In genomic region chr3:12758025-12758830, GRCh38 we compare ENCODE assay signal across 10 cellular contexts. TPM values are rescaled to one million over a fixed set of nuclear protein-coding genes. Genes with fewer than 3 reads are reported as not detected.
DNase-seq lines count a peak whose midpoint lies in the region; ATAC-seq, FAIRE-seq and TF ChIP-seq lines count a peak whose summit lies in the region.
"Had no signal": no experiment of that assay in that cellular context is flagged by ENCODE, and none has a peak within 500 bp of the region (broad histone marks: within the 10 kb centered on the region; RNA-seq: fewer than 3 reads in every experiment).

No MANE protein-coding gene starts in this region.

- peak; percentile 81 for FAIRE-seq in GM18507 (lab: Jason Lieb, UNC)

- H3K27ac Mint-ChIP-seq in stimulated activated effector memory CD8-positive, alpha-beta T cell treated with anti-CD3 and anti-CD28 coated beads, Interleukin-12 subunit alpha, Interleukin-12 subunit beta, amount 100 ng/mL, for 72 hours = peak overlapping the region; percentile 61

- H3K36me3 ChIP-seq in heart right ventricle = no peaks in the 10 kb centered on the region

- no peak for TF ChIP-seq CTCF in RWPE1 (conservative IDR thresholded peaks at IDR 0.05; ENCODE audit: low read depth)
- TF ChIP-seq CTCF in heart right ventricle (IDR thresholded peaks at IDR 0.05) = peak in 1 of 9 donors; percentile 17

- no peaks in the 10 kb centered on the region for H3K27me3 ChIP-seq in heart right ventricle

- no peaks in the 10 kb centered on the region for H3K9me3 ChIP-seq in heart right ventricle

- H3K27ac ChIP-seq in RWPE1 (peak overlapping the region; percentile 98), heart right ventricle (peak overlapping the region in 9 of 10 donors; percentile 38 to 71 (median 61))

- H3K9me3 Mint-ChIP-seq in stimulated activated effector memory CD8-positive, alpha-beta T cell treated with anti-CD3 and anti-CD28 coated beads, Interleukin-12 subunit alpha, Interleukin-12 subunit beta, amount 100 ng/mL, for 72 hours = no peaks in the 10 kb centered on the region

- CTCF ChIA-PET in RWPE1 (lab: Yijun Ruan, JAX) = interaction anchor here (0.5 kb wide), 1 partner anchor 235 kb away, joined by 4 read pairs; no protein-coding TSS in a partner anchor

- no peaks in the 10 kb centered on the region for H3K36me3 Mint-ChIP-seq in stimulated activated effector memory CD8-positive, alpha-beta T cell treated with anti-CD3 and anti-CD28 coated beads, Interleukin-12 subunit alpha, Interleukin-12 subunit beta, amount 100 ng/mL, for 72 hours
- H3K36me3 Mint-ChIP-seq: naive B cell had no signal

- intact Hi-C loops in heart right ventricle (cut with DNase I) = no loop called here

- no peak overlapping the region for H3K4me3 ChIP-seq in heart right ventricle

- H3K4me1 ChIP-seq in heart right ventricle = peaks cover 3 to 22% (median 15%) of the 10 kb centered on the region in 9 donors

- WGBS in heart right ventricle, 2 donors = 14 to 16% methylated on average over 5 of the region's 5 CpGs

- H3K4me3 Mint-ChIP-seq in stimulated activated effector memory CD8-positive, alpha-beta T cell treated with anti-CD3 and anti-CD28 coated beads, Interleukin-12 subunit alpha, Interleukin-12 subunit beta, amount 100 ng/mL, for 72 hours = no peak overlapping the region
- H3K4me3 Mint-ChIP-seq: naive B cell had no signal

- ATAC-seq in heart right ventricle = peak; percentile 40 to 73 (median 64)
- ATAC-seq in stimulated activated effector memory CD8-positive, alpha-beta T cell treated with anti-CD3 and anti-CD28 coated beads, Interleukin-12 subunit alpha, Interleukin-12 subunit beta, amount 100 ng/mL, for 72 hours = no peak
- ATAC-seq in HG02973 (IDR thresholded peaks at IDR 0.05; ENCODE audit: unreplicated experiment) = no peak

- DNase-seq in GM18507 (ENCODE audit: extremely low spot score, insufficient read length, low read depth) = no peak
- DNase-seq in RWPE1 (ENCODE audit: low spot score) = peak; percentile 34
- DNase-seq in heart right ventricle = peak; percentile 23 to 59
- DNase-seq in stimulated activated effector memory CD8-positive, alpha-beta T cell treated with anti-CD3 and anti-CD28 coated beads, Interleukin-12 subunit alpha, Interleukin-12 subunit beta, amount 100 ng/mL, for 72 hours (ENCODE audit: low spot score in 2 of 2) = no peak
- DNase-seq in NCI-H774 (lab: John Stamatoyannopoulos, UW) = no peak
- DNase-seq in SHP77 treated with DMSO at 0.1 percent for 48 hours (lab: John Stamatoyannopoulos, UW) = no peak
- no peak for DNase-seq in HUDEP-2 (lab: John Stamatoyannopoulos, UW; ENCODE audit: unreplicated experiment in 76 of 76)
- DNase-seq: activated CD4-positive, alpha-beta T cell treated with anti-CD3 and anti-CD28 coated beads, Interleukin-2, amount 50 U/mL, for 1 hour; naive B cell had no signal

- POLR2A ChIA-PET in RWPE1 (lab: Yijun Ruan, JAX; ENCODE audit: low non-redundant PET) = interaction anchor here (0.5 to 1.0 kb wide), 2 partner anchors 65 to 98 kb away, joined by 3 to 4 read pairs; no protein-coding TSS in a partner anchor

- H3K4me1 Mint-ChIP-seq in stimulated activated effector memory CD8-positive, alpha-beta T cell treated with anti-CD3 and anti-CD28 coated beads, Interleukin-12 subunit alpha, Interleukin-12 subunit beta, amount 100 ng/mL, for 72 hours = peaks cover 3% of the 10 kb centered on the region

RNA-seq across cellular contexts. Expression of gene TMEM40, which starts 0.8 kb away (rescaled TPM):
- 1 to 10 TPM in 9 of 10 donors, under 1 TPM in 1; 0.68 to 6.9 (median 2.3) TPM for total RNA-seq in heart right ventricle
- polyA plus RNA-seq in heart right ventricle = 10 to 100 TPM in 1 of 2 donors, under 1 TPM in 1; 0.71 to 10.1 TPM

RNA-seq across cellular contexts. Expression of gene CAND2, which starts 38.3 kb away (rescaled TPM):
- total RNA-seq in heart right ventricle = 10 to 100 TPM; 46.9 to 99.0 (median 68.4) TPM
- polyA plus RNA-seq in heart right ventricle = 10 to 100 TPM in 1 of 2 donors, 1 to 10 TPM in 1; 9.2 to 39.5 TPM

Comparison
In these comparisons a context has a peak if more than half of its experiments do, and no peak if none do; other contexts are left out.
1. DNase-seq: peak in RWPE1 (single experiment) and heart right ventricle (2 of 2); none in GM18507 (single experiment), stimulated activated effector memory CD8-positive, alpha-beta T cell treated with anti-CD3 and anti-CD28 coated beads, Interleukin-12 subunit alpha, Interleukin-12 subunit beta, amount 100 ng/mL, for 72 hours (0 of 2), NCI-H774 (single experiment), SHP77 treated with DMSO at 0.1 percent for 48 hours (single experiment) and HUDEP-2 (0 of 76).
2. ATAC-seq: peak in heart right ventricle (8 of 8); none in stimulated activated effector memory CD8-positive, alpha-beta T cell treated with anti-CD3 and anti-CD28 coated beads, Interleukin-12 subunit alpha, Interleukin-12 subunit beta, amount 100 ng/mL, for 72 hours (single experiment) and HG02973 (single experiment).